27 cellular contexts compared by ENCODE assay signal in the genomic region with DNA sequence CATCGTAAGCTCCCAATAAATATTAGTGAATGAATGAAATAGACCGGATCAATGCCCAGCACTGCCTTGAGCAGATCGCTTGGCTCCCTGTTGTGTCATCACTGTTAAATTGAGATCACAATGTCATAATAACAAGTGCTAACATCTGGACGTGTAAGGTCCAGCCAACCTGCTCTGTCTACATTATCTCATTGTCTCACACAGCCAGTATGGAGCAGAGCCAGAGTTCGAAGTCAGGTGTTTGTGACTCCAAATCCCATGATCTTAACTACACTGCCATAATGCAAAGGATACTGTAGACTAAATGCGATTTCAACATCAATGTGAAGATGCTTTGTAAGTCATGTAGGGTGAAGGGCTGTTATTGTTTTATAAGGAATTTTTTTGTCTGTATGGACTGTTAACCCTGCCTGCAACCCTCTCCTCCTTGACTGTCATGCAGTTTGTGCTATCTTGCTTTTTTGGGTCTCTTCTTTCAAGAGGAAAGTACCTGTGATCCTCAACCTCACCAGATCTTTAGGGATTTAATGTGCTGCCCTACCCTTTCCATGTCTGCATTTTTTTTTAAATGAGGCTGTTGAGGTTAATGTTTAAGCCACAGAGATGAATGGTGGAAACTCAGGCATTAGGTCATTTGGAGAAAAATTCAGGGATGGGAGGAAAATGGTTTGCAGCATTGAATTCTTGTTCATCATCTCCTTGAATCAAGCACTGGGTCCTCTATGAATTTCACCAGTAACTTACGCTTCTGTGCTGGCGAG. TPM values are rescaled to one million over a fixed set of nuclear protein-coding genes. Genes with fewer than 3 reads are reported as not detected.
"Had no signal": no experiment of that assay in that cellular context is flagged by ENCODE, and none has a peak within 500 bp of the region (broad histone marks: within the 10 kb centered on the region; RNA-seq: fewer than 3 reads in every experiment).

No MANE protein-coding gene starts in this region.

- H3K27me3 ChIP-seq: adrenal gland, breast epithelium, Peyer's patch had no signal

- H3K27ac Mint-ChIP-seq: activated CD4-positive, alpha-beta memory T cell treated with anti-CD3 and anti-CD28 coated beads for 36 hours; activated CD4-positive, alpha-beta T cell treated with anti-CD3 and anti-CD28 coated beads, Interleukin-2, amount 10 ng/mL, durations not matched to agents 7 days and 5 days; activated naive CD8-positive, alpha-beta T cell treated with anti-CD3 and anti-CD28 coated beads, Interleukin-2, amount 10 ng/mL, durations not matched to agents 7 days and 5 days; activated T-cell treated with anti-CD3 and anti-CD28 coated beads, Interleukin-2, amount 50 U/mL, for 72 hours; T-helper 17 cell had no signal

- H3K4me1 Mint-ChIP-seq: T-helper 17 cell had no signal

- H3K9me3 Mint-ChIP-seq: activated CD4-positive, alpha-beta memory T cell treated with anti-CD3 and anti-CD28 coated beads for 36 hours; activated CD4-positive, alpha-beta T cell treated with anti-CD3 and anti-CD28 coated beads, Interleukin-2, amount 10 ng/mL, durations not matched to agents 7 days and 5 days; activated naive CD8-positive, alpha-beta T cell treated with anti-CD3 and anti-CD28 coated beads, Interleukin-2, amount 10 ng/mL, durations not matched to agents 7 days and 5 days; activated T-cell treated with anti-CD3 and anti-CD28 coated beads, Interleukin-2, amount 50 U/mL, for 72 hours had no signal

- H3K4me3 ChIP-seq: adrenal gland, breast epithelium, Peyer's patch had no signal

- H3K4me1 ChIP-seq: adrenal gland, breast epithelium, Peyer's patch had no signal

- ATAC-seq: activated T-cell treated with anti-CD3 and anti-CD28 coated beads, Interleukin-2, amount 50 U/mL, for 72 hours; T-helper 17 cell had no signal

- DNase-seq: activated CD4-positive, alpha-beta memory T cell treated with anti-CD3 and anti-CD28 coated beads for 36 hours; activated CD4-positive, alpha-beta T cell treated with anti-CD3 and anti-CD28 coated beads, Interleukin-2, amount 10 ng/mL, durations not matched to agents 7 days and 5 days; activated CD4-positive, CD25-positive, alpha-beta regulatory T cell; activated CD8-positive, alpha-beta memory T cell treated with anti-CD3 and anti-CD28 coated beads, Interleukin-2, amount 50 U/mL, for 4 hours; activated naive CD4-positive, alpha-beta T cell treated with anti-CD3 and anti-CD28 coated beads, Interleukin-2, amount 50 U/mL, for 16 hours; activated naive CD8-positive, alpha-beta T cell treated with anti-CD3 and anti-CD28 coated beads, Interleukin-2, amount 10 ng/mL, durations not matched to agents 7 days and 5 days; activated T-cell treated with anti-CD3 and anti-CD28 coated beads, Interleukin-2, amount 50 U/mL, for 72 hours; adrenal gland; anterior cingulate cortex; KG1; NCI-H1048; NCI-H146; NCI-H1930; NCI-H2171; NCI-H345; NCI-H510A; NCI-H526 treated with DMSO at 0.1 percent for 48 hours; NCI-H82; Peyer's patch; SHP77; T-helper 17 cell; T1000 had no signal

- H3K9me3 ChIP-seq: adrenal gland, breast epithelium, Peyer's patch had no signal

- H3K4me3 Mint-ChIP-seq: activated CD4-positive, alpha-beta memory T cell treated with anti-CD3 and anti-CD28 coated beads for 36 hours; activated CD4-positive, alpha-beta T cell treated with anti-CD3 and anti-CD28 coated beads, Interleukin-2, amount 10 ng/mL, durations not matched to agents 7 days and 5 days; activated naive CD8-positive, alpha-beta T cell treated with anti-CD3 and anti-CD28 coated beads, Interleukin-2, amount 10 ng/mL, durations not matched to agents 7 days and 5 days; activated T-cell treated with anti-CD3 and anti-CD28 coated beads, Interleukin-2, amount 50 U/mL, for 72 hours; T-helper 17 cell had no signal

- H3K36me3 ChIP-seq: adrenal gland, breast epithelium, Peyer's patch had no signal

- H3K36me3 Mint-ChIP-seq: activated CD4-positive, alpha-beta memory T cell treated with anti-CD3 and anti-CD28 coated beads for 36 hours had no signal

- H3K27ac ChIP-seq: adrenal gland, breast epithelium, Peyer's patch had no signal

RNA-seq across cellular contexts. Expression of a gene that starts 49.0 kb away (rescaled TPM):
- total RNA-seq: activated CD4-positive, alpha-beta T cell treated with anti-CD3 and anti-CD28 coated beads, Interleukin-2, amount 10 ng/mL, durations not matched to agents 7 days and 5 days; activated naive CD8-positive, alpha-beta T cell treated with anti-CD3 and anti-CD28 coated beads, Interleukin-2, amount 10 ng/mL, durations not matched to agents 7 days and 5 days; adrenal gland; cerebellum; LHCN-M2; M059J; Peyer's patch; T-helper 17 cell had no signal

RNA-seq across cellular contexts. Expression of a gene that starts 51.9 kb away (rescaled TPM):
- total RNA-seq: activated CD8-positive, alpha-beta memory T cell treated with anti-CD3 and anti-CD28 coated beads for 36 hours; M059J had no signal
